In genomic region chr18:79587298-79588125, GRCh38 we compare ENCODE assay signal across 15 cellular contexts.
DNase-seq lines count a peak whose midpoint lies in the region; ATAC-seq, FAIRE-seq and TF ChIP-seq lines count a peak whose summit lies in the region.
"Had no signal": no experiment of that assay in that cellular context is flagged by ENCODE, and none has a peak within 500 bp of the region (broad histone marks: within the 10 kb centered on the region; RNA-seq: fewer than 3 reads in every experiment).

No MANE protein-coding gene starts in this region.

- H3K9ac ChIP-seq in kidney (ENCODE audit: low read length in 2 of 2), result no peak overlapping the region
- H3K9ac ChIP-seq: KMS-11 had no signal

- H3K4me1 Mint-ChIP-seq in CD14-positive monocyte, result peaks cover 3% of the 10 kb centered on the region
- H3K4me1 Mint-ChIP-seq in WTC11, result peaks cover 12% of the 10 kb centered on the region

- H3K27ac Mint-ChIP-seq in CD14-positive monocyte, result no peak overlapping the region
- H3K27ac Mint-ChIP-seq in WTC11, result no peak overlapping the region
- H3K27ac Mint-ChIP-seq: progenitor cell of endocrine pancreas had no signal

- H3K36me3 Mint-ChIP-seq in CD14-positive monocyte (no peaks in the 10 kb centered on the region), WTC11 (no peaks in the 10 kb centered on the region)

- CTCF ChIA-PET in WTC11 (lab: Charles Lee), result no interaction called here

- intact Hi-C loops in CD14-positive monocyte (cut with micrococcal nuclease) (no loop called here), kidney (cut with DNase I) (no loop called here), posterior vena cava (cut with DNase I) (no loop called here)

- H3K4me1 ChIP-seq in kidney (ENCODE audit: control insufficient read depth in 1 of 2, insufficient read depth in 1 of 2, low read depth in 1 of 2, low read length in 2 of 2), result no peaks in the 10 kb centered on the region

- no peak overlapping the region for H3K27ac ChIP-seq in kidney (ENCODE audit: low read depth in 2 of 2, low read length in 2 of 2)
- H3K27ac ChIP-seq: KMS-11 had no signal

- POLR2A ChIA-PET in WTC11 (lab: Charles Lee), result no interaction called here

- H3K4me3 Mint-ChIP-seq in CD14-positive monocyte, result no peak overlapping the region
- H3K4me3 Mint-ChIP-seq in WTC11, result no peak overlapping the region

- peaks cover 2 to 3% (median 2%) of the 10 kb centered on the region in 3 donors for H3K27me3 Mint-ChIP-seq in CD14-positive monocyte (ENCODE audit: low read depth in 3 of 3)
- peaks cover 5% of the 10 kb centered on the region for H3K27me3 Mint-ChIP-seq in WTC11 (ENCODE audit: low read depth)

- TF ChIP-seq CTCF in CD14-positive monocyte (IDR thresholded peaks at IDR 0.05) (no peak), WTC11 (IDR thresholded peaks at IDR 0.05) (no peak), kidney (IDR thresholded peaks at IDR 0.05; ENCODE audit: borderline replicate concordance, extremely low read depth, insufficient read depth) (no peak)

- DNase-seq in CD14-positive monocyte (ENCODE audit: low spot score) (peak; percentile 32), WTC11 (ENCODE audit: low spot score) (peak; percentile 6), kidney (peak; percentile 46), posterior vena cava (ENCODE audit: low spot score) (peak; percentile 71), NCI-H774 (lab: John Stamatoyannopoulos, UW) (no peak), ureter (ENCODE audit: low spot score) (no peak), SKM-1 (lab: John Stamatoyannopoulos, UW; ENCODE audit: unreplicated experiment) (no peak)
- DNase-seq: COR-L47, dermis blood vessel endothelial cell, NCI-H1092 treated with DMSO at 0.1 percent for 48 hours had no signal

- no peak overlapping the region for H3K4me3 ChIP-seq in kidney (ENCODE audit: low read length in 2 of 2)
- H3K4me3 ChIP-seq: esophagus muscularis mucosa had no signal

- H3K36me3 ChIP-seq in kidney (ENCODE audit: control insufficient read depth in 1 of 2, insufficient read depth in 2 of 2, low read length in 2 of 2), result no peaks in the 10 kb centered on the region
- H3K36me3 ChIP-seq: esophagus muscularis mucosa had no signal

- H3K9me3 Mint-ChIP-seq in CD14-positive monocyte (peaks cover 0 to 5% (median 0%) of the 10 kb centered on the region in 7 donors), WTC11 (0 out of 2 replicates have a peak, but pooled peaks cover 2% of the 10 kb centered on the region)

- FAIRE-seq in kidney (lab: Jason Lieb, UNC), result no peak
- FAIRE-seq: keratinocyte had no signal

- no peak for ATAC-seq in WTC11
- no peak for ATAC-seq in HG03135 (IDR thresholded peaks at IDR 0.05; ENCODE audit: unreplicated experiment)

- H3K9me3 ChIP-seq in kidney (ENCODE audit: control insufficient read depth in 1 of 2, low read length in 2 of 2), result no peaks in the 10 kb centered on the region
- H3K9me3 ChIP-seq: esophagus muscularis mucosa had no signal

TF ChIP-seq in WTC11, 78 proteins besides CTCF, POLR2A, EP300 and RAD21:
- TF ChIP-seq ZNF121 (CRISPR knock-in tag; IDR thresholded peaks at IDR 0.05) (no peak), ZNF232 (CRISPR knock-in tag; IDR thresholded peaks at IDR 0.05) (no peak), JUN (CRISPR knock-in tag; IDR thresholded peaks at IDR 0.05) (no peak), ZBTB21 (CRISPR knock-in tag; IDR thresholded peaks at IDR 0.05; ENCODE audit: borderline replicate concordance) (no peak), ZNF317 (CRISPR knock-in tag; IDR thresholded peaks at IDR 0.05; ENCODE audit: borderline replicate concordance, low read depth) (no peak), ZNF416 (CRISPR knock-in tag; IDR thresholded peaks at IDR 0.05) (no peak), HMGA2 (CRISPR knock-in tag; IDR thresholded peaks at IDR 0.05) (no peak)
- TF ChIP-seq, protein P1, sequence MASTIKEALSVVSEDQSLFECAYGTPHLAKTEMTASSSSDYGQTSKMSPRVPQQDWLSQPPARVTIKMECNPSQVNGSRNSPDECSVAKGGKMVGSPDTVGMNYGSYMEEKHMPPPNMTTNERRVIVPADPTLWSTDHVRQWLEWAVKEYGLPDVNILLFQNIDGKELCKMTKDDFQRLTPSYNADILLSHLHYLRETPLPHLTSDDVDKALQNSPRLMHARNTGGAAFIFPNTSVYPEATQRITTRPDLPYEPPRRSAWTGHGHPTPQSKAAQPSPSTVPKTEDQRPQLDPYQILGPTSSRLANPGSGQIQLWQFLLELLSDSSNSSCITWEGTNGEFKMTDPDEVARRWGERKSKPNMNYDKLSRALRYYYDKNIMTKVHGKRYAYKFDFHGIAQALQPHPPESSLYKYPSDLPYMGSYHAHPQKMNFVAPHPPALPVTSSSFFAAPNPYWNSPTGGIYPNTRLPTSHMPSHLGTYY (CRISPR knock-in tag; IDR thresholded peaks at IDR 0.05), result no peak
- TF ChIP-seq, protein P2, sequence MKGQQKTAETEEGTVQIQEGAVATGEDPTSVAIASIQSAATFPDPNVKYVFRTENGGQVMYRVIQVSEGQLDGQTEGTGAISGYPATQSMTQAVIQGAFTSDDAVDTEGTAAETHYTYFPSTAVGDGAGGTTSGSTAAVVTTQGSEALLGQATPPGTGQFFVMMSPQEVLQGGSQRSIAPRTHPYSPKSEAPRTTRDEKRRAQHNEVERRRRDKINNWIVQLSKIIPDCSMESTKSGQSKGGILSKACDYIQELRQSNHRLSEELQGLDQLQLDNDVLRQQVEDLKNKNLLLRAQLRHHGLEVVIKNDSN (CRISPR knock-in tag; IDR thresholded peaks at IDR 0.05), result no peak

Comparison
In these comparisons a context has a peak if more than half of its experiments do, and no peak if none do; other contexts are left out.
1. DNase-seq: peak in CD14-positive monocyte (single experiment), WTC11 (single experiment), kidney (single experiment) and posterior vena cava (single experiment); none in NCI-H774 (single experiment), ureter (single experiment) and SKM-1 (single experiment).